ENCODE assay signal across 12 cellular contexts in genomic region chr12:87311206-87311605, GRCh38.
DNase-seq lines count a peak whose midpoint lies in the region; ATAC-seq and TF ChIP-seq lines count a peak whose summit lies in the region.
"Had no signal": no experiment of that assay in that cellular context is flagged by ENCODE, and none has a peak within 500 bp of the region (broad histone marks: within the 10 kb centered on the region; RNA-seq: fewer than 3 reads in every experiment).

No MANE protein-coding gene starts in this region.

- TF ChIP-seq CTCF in breast epithelium (IDR thresholded peaks at IDR 0.05) = no peak

- H3K9me3 Mint-ChIP-seq in dendritic cell treated with granulocyte-macrophage colony-stimulating factor and Interleukin-4, amounts not matched to agents 40 ng/mL and 50 ng/mL, for 4 days = no peaks in the 10 kb centered on the region
- H3K9me3 Mint-ChIP-seq: activated T-cell treated with anti-CD3 and anti-CD28 coated beads, Interleukin-2, amount 50 U/mL, for 4 hours; T-helper 1 cell treated with Interleukin-12 subunit alpha and Interleukin-12 subunit beta and Interleukin-4 antibody, amounts not matched to agents 30 μg/mL and 1 μg/mL, for 36 hours had no signal

- H3K27me3 Mint-ChIP-seq in dendritic cell treated with granulocyte-macrophage colony-stimulating factor and Interleukin-4, amounts not matched to agents 40 ng/mL and 50 ng/mL, for 4 days = no peaks in the 10 kb centered on the region

- no peak overlapping the region for H3K4me3 Mint-ChIP-seq in dendritic cell treated with granulocyte-macrophage colony-stimulating factor and Interleukin-4, amounts not matched to agents 40 ng/mL and 50 ng/mL, for 4 days
- H3K4me3 Mint-ChIP-seq: activated T-cell treated with anti-CD3 and anti-CD28 coated beads, Interleukin-2, amount 50 U/mL, for 4 hours; T-helper 1 cell treated with Interleukin-12 subunit alpha and Interleukin-12 subunit beta and Interleukin-4 antibody, amounts not matched to agents 30 μg/mL and 1 μg/mL, for 36 hours had no signal

- intact Hi-C loops in dendritic cell treated with granulocyte-macrophage colony-stimulating factor and Interleukin-4, amounts not matched to agents 40 ng/mL and 50 ng/mL, for 4 days (cut with micrococcal nuclease) = no loop called here
- intact Hi-C loops in breast epithelium (cut with DNase I; ENCODE audit: low total_unique reads) = no loop called here

- H3K27me3 ChIP-seq in breast epithelium = no peaks in the 10 kb centered on the region
- H3K27me3 ChIP-seq: heart right ventricle had no signal

- H3K27ac Mint-ChIP-seq in dendritic cell treated with granulocyte-macrophage colony-stimulating factor and Interleukin-4, amounts not matched to agents 40 ng/mL and 50 ng/mL, for 4 days = peak overlapping the region; percentile 88
- H3K27ac Mint-ChIP-seq: T-helper 1 cell treated with Interleukin-12 subunit alpha and Interleukin-12 subunit beta and Interleukin-4 antibody, amounts not matched to agents 30 μg/mL and 1 μg/mL, for 36 hours had no signal

- H3K4me1 Mint-ChIP-seq in dendritic cell treated with granulocyte-macrophage colony-stimulating factor and Interleukin-4, amounts not matched to agents 40 ng/mL and 50 ng/mL, for 4 days (ENCODE audit: low read depth) = peaks cover 16% of the 10 kb centered on the region

- no peaks in the 10 kb centered on the region for H3K36me3 ChIP-seq in breast epithelium
- H3K36me3 ChIP-seq: heart right ventricle had no signal

- peak; percentile 75 for ATAC-seq in GM18858 (IDR thresholded peaks at IDR 0.05; ENCODE audit: unreplicated experiment)
- peak; percentile 89 for ATAC-seq in GM21717 (IDR thresholded peaks at IDR 0.05; ENCODE audit: unreplicated experiment)
- peak; percentile 66 for ATAC-seq in HG03354 (IDR thresholded peaks at IDR 0.05; ENCODE audit: poor library complexity, severe bottlenecking, unreplicated experiment)
- ATAC-seq: activated T-cell treated with anti-CD3 and anti-CD28 coated beads, Interleukin-2, amount 50 U/mL, for 4 hours had no signal

- DNase-seq in activated CD8-positive, alpha-beta memory T cell treated with anti-CD3 and anti-CD28 coated beads, Interleukin-2, amount 50 U/mL, for 48 hours = no peak
- DNase-seq in HEK293T (ENCODE audit: extremely low spot score) = no peak
- DNase-seq in dedifferentiated amniotic fluid mesenchymal stem cell (ENCODE audit: extremely low spot score) = no peak
- DNase-seq in breast epithelium (ENCODE audit: low spot score in 2 of 2) = no peak
- DNase-seq: activated T-cell treated with anti-CD3 and anti-CD28 coated beads, Interleukin-2, amount 50 U/mL, for 4 hours; heart right ventricle; NCI-H446 treated with DMSO at 0.1 percent for 48 hours had no signal

- POLR2A ChIA-PET in HEK293T (lab: Yijun Ruan, JAX) = no interaction called here

- H3K27ac ChIP-seq in breast epithelium = no peak overlapping the region

- H3K36me3 Mint-ChIP-seq in dendritic cell treated with granulocyte-macrophage colony-stimulating factor and Interleukin-4, amounts not matched to agents 40 ng/mL and 50 ng/mL, for 4 days (ENCODE audit: low read depth) = no peaks in the 10 kb centered on the region

- H3K4me1 ChIP-seq in breast epithelium = no peaks in the 10 kb centered on the region

- no peak for TF ChIP-seq POLR2A in breast epithelium (IDR thresholded peaks at IDR 0.05)

- CTCF ChIA-PET in HEK293T (lab: Yijun Ruan, JAX) = no interaction called here

- no peak overlapping the region for H3K4me3 ChIP-seq in breast epithelium
- H3K4me3 ChIP-seq: heart right ventricle had no signal

- H3K9me3 ChIP-seq in breast epithelium = no peaks in the 10 kb centered on the region
- H3K9me3 ChIP-seq: heart right ventricle had no signal

TF ChIP-seq in HEK293T, 16 proteins besides CTCF, POLR2A, EP300 and RAD21:
- TF ChIP-seq LEF1 (IDR thresholded peaks at IDR 0.05; ENCODE audit: borderline replicate concordance) = no peak
- TF ChIP-seq FOXK2 (IDR thresholded peaks at IDR 0.05) = no peak
- TF ChIP-seq SUZ12 (IDR thresholded peaks at IDR 0.05) = no peak
- TF ChIP-seq SP1 (IDR thresholded peaks at IDR 0.05) = no peak
- TF ChIP-seq PKNOX1 (IDR thresholded peaks at IDR 0.05) = no peak
- TF ChIP-seq HDGF (IDR thresholded peaks at IDR 0.05; ENCODE audit: borderline replicate concordance) = no peak
- no peak for TF ChIP-seq ARNT (IDR thresholded peaks at IDR 0.05)
- no peak for TF ChIP-seq TARDBP (IDR thresholded peaks at IDR 0.05)
- no peak for TF ChIP-seq ELF4 (IDR thresholded peaks at IDR 0.05)
- TF ChIP-seq CTBP1 (IDR thresholded peaks at IDR 0.05; ENCODE audit: borderline replicate concordance) = no peak
- no peak for TF ChIP-seq FOXA1 (IDR thresholded peaks at IDR 0.05)
- TF ChIP-seq FOXM1 (IDR thresholded peaks at IDR 0.05; ENCODE audit: borderline replicate concordance) = no peak
